16 cellular contexts compared by ENCODE assay signal in the genomic region with DNA sequence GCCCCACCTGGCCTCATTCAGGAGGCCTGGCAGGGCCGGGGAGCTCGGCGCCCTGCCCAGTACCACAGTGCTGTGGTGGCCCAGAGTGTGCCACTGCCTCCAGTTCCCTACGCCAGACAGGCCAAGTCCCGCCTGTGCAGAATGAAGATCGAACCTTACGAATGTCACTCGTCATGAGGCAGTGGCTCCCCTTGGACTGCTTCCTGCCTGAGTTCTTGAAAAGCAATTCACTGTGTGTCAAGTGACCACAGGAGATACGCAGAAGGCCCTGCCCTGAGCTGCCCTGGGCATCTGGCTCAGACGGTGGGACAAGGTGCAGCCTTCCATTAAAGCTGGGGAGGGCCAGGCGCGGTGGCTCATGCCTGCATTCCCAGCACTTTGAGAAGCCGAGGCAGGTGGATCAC. TPM values are rescaled to one million over a fixed set of nuclear protein-coding genes. Genes with fewer than 3 reads are reported as not detected.
DNase-seq lines count a peak whose midpoint lies in the region; ATAC-seq and TF ChIP-seq lines count a peak whose summit lies in the region.
"Had no signal": no experiment of that assay in that cellular context is flagged by ENCODE, and none has a peak within 500 bp of the region (broad histone marks: within the 10 kb centered on the region; RNA-seq: fewer than 3 reads in every experiment).

No MANE protein-coding gene starts in this region.

- H3K4me3 ChIP-seq in suprapubic skin: no peak overlapping the region

- H3K4me3 Mint-ChIP-seq in activated CD8-positive, alpha-beta memory T cell treated with anti-CD3 and anti-CD28 coated beads, Interleukin-2, amount 10 ng/mL, durations not matched to agents 7 days and 5 days: no peak overlapping the region
- no peak overlapping the region for H3K4me3 Mint-ChIP-seq in T-helper 17 cell
- H3K4me3 Mint-ChIP-seq in naive thymus-derived CD8-positive, alpha-beta T cell: no peak overlapping the region
- H3K4me3 Mint-ChIP-seq: activated naive CD8-positive, alpha-beta T cell; activated T-cell treated with anti-CD3 and anti-CD28 coated beads, Interleukin-2, amount 50 U/mL, for 72 hours; CD14-positive monocyte had no signal

- no peak overlapping the region for H3K27ac ChIP-seq in suprapubic skin

- no peak for ATAC-seq in activated CD8-positive, alpha-beta memory T cell treated with anti-CD3 and anti-CD28 coated beads, Interleukin-2, amount 10 ng/mL, durations not matched to agents 7 days and 5 days
- no peak for ATAC-seq in T-helper 17 cell
- ATAC-seq in left ventricle myocardium superior: peak; percentile 77
- ATAC-seq in naive thymus-derived CD8-positive, alpha-beta T cell: no peak
- ATAC-seq: activated T-cell treated with anti-CD3 and anti-CD28 coated beads, Interleukin-2, amount 50 U/mL, for 72 hours had no signal

- no peaks in the 10 kb centered on the region for H3K9me3 Mint-ChIP-seq in activated CD8-positive, alpha-beta memory T cell treated with anti-CD3 and anti-CD28 coated beads, Interleukin-2, amount 10 ng/mL, durations not matched to agents 7 days and 5 days (ENCODE audit: low read depth)
- no peaks in the 10 kb centered on the region for H3K9me3 Mint-ChIP-seq in naive thymus-derived CD8-positive, alpha-beta T cell
- H3K9me3 Mint-ChIP-seq: activated T-cell treated with anti-CD3 and anti-CD28 coated beads, Interleukin-2, amount 50 U/mL, for 72 hours; CD14-positive monocyte had no signal

- H3K36me3 Mint-ChIP-seq in activated CD8-positive, alpha-beta memory T cell treated with anti-CD3 and anti-CD28 coated beads, Interleukin-2, amount 10 ng/mL, durations not matched to agents 7 days and 5 days: no peaks in the 10 kb centered on the region
- no peaks in the 10 kb centered on the region for H3K36me3 Mint-ChIP-seq in T-helper 17 cell (ENCODE audit: low read depth)
- H3K36me3 Mint-ChIP-seq in naive thymus-derived CD8-positive, alpha-beta T cell: no peaks in the 10 kb centered on the region
- H3K36me3 Mint-ChIP-seq: activated naive CD8-positive, alpha-beta T cell; CD14-positive monocyte had no signal

- H3K4me1 Mint-ChIP-seq in activated CD8-positive, alpha-beta memory T cell treated with anti-CD3 and anti-CD28 coated beads, Interleukin-2, amount 10 ng/mL, durations not matched to agents 7 days and 5 days: no peaks in the 10 kb centered on the region
- H3K4me1 Mint-ChIP-seq in T-helper 17 cell: peaks cover 9% of the 10 kb centered on the region
- no peaks in the 10 kb centered on the region for H3K4me1 Mint-ChIP-seq in naive thymus-derived CD8-positive, alpha-beta T cell
- H3K4me1 Mint-ChIP-seq: CD14-positive monocyte had no signal

- no peak overlapping the region for H3K27ac Mint-ChIP-seq in activated CD8-positive, alpha-beta memory T cell treated with anti-CD3 and anti-CD28 coated beads, Interleukin-2, amount 10 ng/mL, durations not matched to agents 7 days and 5 days
- peak overlapping the region; percentile 27 for H3K27ac Mint-ChIP-seq in T-helper 17 cell
- no peak overlapping the region for H3K27ac Mint-ChIP-seq in naive thymus-derived CD8-positive, alpha-beta T cell
- H3K27ac Mint-ChIP-seq: activated naive CD8-positive, alpha-beta T cell; activated T-cell treated with anti-CD3 and anti-CD28 coated beads, Interleukin-2, amount 50 U/mL, for 72 hours had no signal

- 95% methylated on average over 6 of the region's 13 CpGs for WGBS in suprapubic skin

- H3K4me1 ChIP-seq in suprapubic skin: no peaks in the 10 kb centered on the region

- no peaks in the 10 kb centered on the region for H3K27me3 ChIP-seq in suprapubic skin

- no peak for TF ChIP-seq POLR2A in suprapubic skin (IDR thresholded peaks at IDR 0.05)

- peaks cover 16% of the 10 kb centered on the region for H3K27me3 Mint-ChIP-seq in activated CD8-positive, alpha-beta memory T cell treated with anti-CD3 and anti-CD28 coated beads, Interleukin-2, amount 10 ng/mL, durations not matched to agents 7 days and 5 days
- peaks cover 28% of the 10 kb centered on the region for H3K27me3 Mint-ChIP-seq in T-helper 17 cell
- peaks cover 0 to 6% (median 2%) of the 10 kb centered on the region in 5 donors for H3K27me3 Mint-ChIP-seq in naive thymus-derived CD8-positive, alpha-beta T cell
- H3K27me3 Mint-ChIP-seq: activated naive CD8-positive, alpha-beta T cell had no signal

- no peaks in the 10 kb centered on the region for H3K36me3 ChIP-seq in suprapubic skin

- H3K9me3 ChIP-seq in T-helper 17 cell (ENCODE audit: control insufficient read depth, low read length, poor library complexity, severe bottlenecking) (no peaks in the 10 kb centered on the region), suprapubic skin (no peaks in the 10 kb centered on the region)

- no peak for TF ChIP-seq CTCF in suprapubic skin (IDR thresholded peaks at IDR 0.05)

- CTCF ChIA-PET in activated CD8-positive, alpha-beta memory T cell treated with anti-CD3 and anti-CD28 coated beads, Interleukin-2, amount 10 ng/mL, durations not matched to agents 7 days and 5 days (lab: Charles Lee): interaction anchor here (0.5 to 1.4 kb wide), 3 partner anchors 14 to 100 kb away, joined by 3 to 5 read pairs (median 4); no protein-coding TSS in a partner anchor

- POLR2A ChIA-PET in naive thymus-derived CD8-positive, alpha-beta T cell (lab: Charles Lee): interaction anchor here (0.7 kb wide), 1 partner anchor 615 kb away, joined by 6 read pairs; no protein-coding TSS in a partner anchor

- intact Hi-C loops in left ventricle myocardium superior (cut with micrococcal nuclease): no loop called here

- TF ChIP-seq EP300 in suprapubic skin (IDR thresholded peaks at IDR 0.05): no peak

- peak; percentile 41 for DNase-seq in activated CD8-positive, alpha-beta memory T cell treated with anti-CD3 and anti-CD28 coated beads for 24 hours
- no peak for DNase-seq in activated CD8-positive, alpha-beta memory T cell treated with anti-CD3 and anti-CD28 coated beads, Interleukin-2, amount 10 ng/mL, durations not matched to agents 7 days and 5 days
- DNase-seq in T-helper 17 cell (no peak), left ventricle myocardium superior (peak; percentile 46), suprapubic skin (ENCODE audit: low spot score in 2 of 2) (peak; percentile 40 to 57), NCI-H2171 treated with DMSO at 0.1 percent for 48 hours (lab: John Stamatoyannopoulos, UW) (no peak), midbrain (lab: John Stamatoyannopoulos, UW) (no peak)
- DNase-seq in naive thymus-derived CD8-positive, alpha-beta T cell: no peak
- DNase-seq: activated CD4-positive, alpha-beta T cell treated with anti-CD3 and anti-CD28 coated beads, Interleukin-2, amount 50 U/mL, for 48 hours; activated T-cell treated with anti-CD3 and anti-CD28 coated beads, Interleukin-2, amount 50 U/mL, for 72 hours; IMR-90; NCI-H524 treated with DMSO at 0.1 percent for 48 hours; nucleus accumbens; SHP77 treated with DMSO at 0.1 percent for 48 hours had no signal

RNA-seq across cellular contexts. Expression of a gene that starts 49.6 kb away (rescaled TPM):
- total RNA-seq in activated CD8-positive, alpha-beta memory T cell treated with anti-CD3 and anti-CD28 coated beads, Interleukin-2, amount 10 ng/mL, durations not matched to agents 7 days and 5 days: 10 to 100 TPM; 65.1 to 82.5 TPM
- total RNA-seq in T-helper 17 cell (10 to 100 TPM; 15.1 to 18.6 TPM), left ventricle myocardium superior (1.3 TPM), suprapubic skin (10 to 100 TPM in 1 of 4 donors, 1 to 10 TPM in 3; 2.8 to 11.8 (median 4.1) TPM)
- 10 to 100 TPM; 11.4 to 11.7 TPM for total RNA-seq in naive thymus-derived CD8-positive, alpha-beta T cell
- 1 to 10 TPM in 2 of 3 donors, under 1 TPM in 1; 0.75 to 1.4 (median 1.3) TPM for polyA plus RNA-seq in naive thymus-derived CD8-positive, alpha-beta T cell

Comparison
In these comparisons a context has a peak if more than half of its experiments do, and no peak if none do; other contexts are left out.
1. DNase-seq: peak in activated CD8-positive, alpha-beta memory T cell treated with anti-CD3 and anti-CD28 coated beads for 24 hours (single experiment), left ventricle myocardium superior (single experiment) and suprapubic skin (2 of 2); none in activated CD8-positive, alpha-beta memory T cell treated with anti-CD3 and anti-CD28 coated beads, Interleukin-2, amount 10 ng/mL, durations not matched to agents 7 days and 5 days (single experiment), T-helper 17 cell (0 of 3), NCI-H2171 treated with DMSO at 0.1 percent for 48 hours (single experiment), naive thymus-derived CD8-positive, alpha-beta T cell (0 of 10) and midbrain (single experiment).